ENCODE assay signal across 1 cellular context in genomic region chr17:12865769-12866168, GRCh38.
TF ChIP-seq lines count a peak whose summit lies in the region.

No MANE protein-coding gene starts in this region.

TF ChIP-seq in GM12878, 131 proteins besides CTCF, POLR2A, EP300 and RAD21 (continued from another document):
- no peak for TF ChIP-seq SIN3A (IDR thresholded peaks at IDR 0.05; ENCODE audit: low read depth, low read length)
- no peak for TF ChIP-seq MYC (IDR thresholded peaks at IDR 0.05; ENCODE audit: insufficient read depth, insufficient read length, insufficient replicate concordance, low read length, severe bottlenecking)
- peak; percentile 65 for TF ChIP-seq NFIC (IDR thresholded peaks at IDR 0.05; ENCODE audit: low read depth, low read length)
- no peak for TF ChIP-seq TCF12 (IDR thresholded peaks at IDR 0.05; ENCODE audit: low read depth, low read length)
- TF ChIP-seq E2F8 (IDR thresholded peaks at IDR 0.05; ENCODE audit: low read depth, partially characterized antibody): no peak
- peak; percentile 30 for TF ChIP-seq MEF2B (IDR thresholded peaks at IDR 0.05; ENCODE audit: partially characterized antibody, poor library complexity, severe bottlenecking)
- peak; percentile 28 for TF ChIP-seq JUNB (IDR thresholded peaks at IDR 0.05)
- TF ChIP-seq POU2F2 (IDR thresholded peaks at IDR 0.05; ENCODE audit: borderline replicate concordance, low read depth, low read length): no peak
- no peak for TF ChIP-seq PML (IDR thresholded peaks at IDR 0.05; ENCODE audit: low read length)
- TF ChIP-seq SPI1 (IDR thresholded peaks at IDR 0.05; ENCODE audit: borderline replicate concordance, insufficient read depth, low read depth, low read length): peak; percentile 24; the same call in 1 of the 2 replicates
- TF ChIP-seq HSF1 (IDR thresholded peaks at IDR 0.05; ENCODE audit: low read depth, low read length): no peak
